In genomic region chr7:99876933-99877332, GRCh38 we compare ENCODE assay signal across 7 cellular contexts. TPM values are rescaled to one million over a fixed set of nuclear protein-coding genes. Genes with fewer than 3 reads are reported as not detected.
"Had no signal": no experiment of that assay in that cellular context is flagged by ENCODE, and none has a peak within 500 bp of the region (broad histone marks: within the 10 kb centered on the region; RNA-seq: fewer than 3 reads in every experiment).

Gene OR2AE1 (minus strand): TSS chr7:99877033. CDS start chr7:99877033, 0 bp downstream.

- ATAC-seq: GM23338 had no signal

- H3K4me3 ChIP-seq: GM23338, K562 had no signal

- DNase-seq: H9, HCEC 1CT, IMR-90, KG1 had no signal

- H3K4me2 ChIP-seq: GM23338 had no signal

RNA-seq across cellular contexts. Expression of gene OR2AE1, which starts in this region (rescaled TPM):
- polyA plus RNA-seq: GM23338, H1, K562 had no signal
